21 cellular contexts compared by ENCODE assay signal in genomic region chr15:50563756-50564155, GRCh38. TPM values are rescaled to one million over a fixed set of nuclear protein-coding genes. Genes with fewer than 3 reads are reported as not detected.
A peak's percentile ranks its signal among the peaks of the same experiment; 100 is the strongest.
DNase-seq lines count a peak whose midpoint lies in the region; ATAC-seq and TF ChIP-seq lines count a peak whose summit lies in the region.
"Had no signal": no experiment of that assay in that cellular context is flagged by ENCODE, and none has a peak within 500 bp of the region (broad histone marks: within the 10 kb centered on the region; RNA-seq: fewer than 3 reads in every experiment).

No MANE protein-coding gene starts in this region.

- CTCF ChIA-PET in activated CD4-positive, alpha-beta T cell treated with anti-CD3 and anti-CD28 coated beads for 36 hours (lab: Charles Lee), result interaction anchor here (0.6 to 1.4 kb wide), 3 partner anchors 11 to 324 kb away, joined by 3 to 4 read pairs (median 3); no protein-coding TSS in a partner anchor

- H3K36me3 Mint-ChIP-seq in activated CD4-positive, alpha-beta T cell treated with anti-CD3 and anti-CD28 coated beads for 36 hours (ENCODE audit: low read depth), result peaks cover 35% of the 10 kb centered on the region
- H3K36me3 Mint-ChIP-seq in activated naive CD8-positive, alpha-beta T cell treated with anti-CD3 and anti-CD28 coated beads, Interleukin-2, amount 50 U/mL, for 24 hours (ENCODE audit: low read depth), result peaks cover 41% of the 10 kb centered on the region

- H3K4me3 ChIP-seq in cardiac muscle cell (no peak overlapping the region), right cardiac atrium (ENCODE audit: low read length) (no peak overlapping the region)
- H3K4me3 ChIP-seq: BLaER1, HAP-1 had no signal

- H3K27me3 ChIP-seq in cardiac muscle cell (no peaks in the 10 kb centered on the region), right cardiac atrium (ENCODE audit: control insufficient read depth, insufficient read depth) (no peaks in the 10 kb centered on the region)
- H3K27me3 ChIP-seq: BLaER1 had no signal

- H3K4me1 ChIP-seq in cardiac muscle cell (ENCODE audit: low read depth), result no peaks in the 10 kb centered on the region
- no peaks in the 10 kb centered on the region for H3K4me1 ChIP-seq in right cardiac atrium (ENCODE audit: control insufficient read depth, insufficient read depth, low read length)
- H3K4me1 ChIP-seq: BLaER1, HAP-1 had no signal

- peak overlapping the region; percentile 9 for H3K27ac ChIP-seq in cardiac muscle cell
- no peak overlapping the region for H3K27ac ChIP-seq in right cardiac atrium (ENCODE audit: low read length)
- H3K27ac ChIP-seq: BLaER1, HL-60 had no signal

- no peak for ATAC-seq in activated CD4-positive, alpha-beta T cell treated with anti-CD3 and anti-CD28 coated beads for 36 hours
- ATAC-seq in right cardiac atrium, result no peak
- peak; percentile 40 for ATAC-seq in activated naive CD8-positive, alpha-beta T cell treated with anti-CD3 and anti-CD28 coated beads, Interleukin-2, amount 50 U/mL, for 24 hours
- no peak for ATAC-seq in HG02938 (IDR thresholded peaks at IDR 0.05; ENCODE audit: unreplicated experiment)

- no peaks in the 10 kb centered on the region for H3K9me3 Mint-ChIP-seq in activated CD4-positive, alpha-beta T cell treated with anti-CD3 and anti-CD28 coated beads for 36 hours (ENCODE audit: low read depth)
- H3K9me3 Mint-ChIP-seq in activated naive CD8-positive, alpha-beta T cell treated with anti-CD3 and anti-CD28 coated beads, Interleukin-2, amount 50 U/mL, for 24 hours, result no peaks in the 10 kb centered on the region
- H3K9me3 Mint-ChIP-seq: IgD-negative memory B cell had no signal

- intact Hi-C loops in activated CD4-positive, alpha-beta T cell treated with anti-CD3 and anti-CD28 coated beads for 36 hours (cut with DNase I, micrococcal nuclease), result loop anchor here (5.0 to 10.0 kb wide), 3 partner anchors 209 to 344 kb away; partner anchors contain the start of genes AP4E1 (in 1 of the 2) and GABPB1 (in 1 of the 2)
- intact Hi-C loops in right cardiac atrium (cut with DNase I), result no loop called here

- no peak overlapping the region for H3K4me3 Mint-ChIP-seq in activated CD4-positive, alpha-beta T cell treated with anti-CD3 and anti-CD28 coated beads for 36 hours
- peak overlapping the region; percentile 43 for H3K4me3 Mint-ChIP-seq in activated naive CD8-positive, alpha-beta T cell treated with anti-CD3 and anti-CD28 coated beads, Interleukin-2, amount 50 U/mL, for 24 hours
- H3K4me3 Mint-ChIP-seq: IgD-negative memory B cell had no signal

- H3K36me3 ChIP-seq in cardiac muscle cell, result peaks cover 55% of the 10 kb centered on the region

- H3K9me3 ChIP-seq in cardiac muscle cell (ENCODE audit: low read depth) (no peaks in the 10 kb centered on the region), right cardiac atrium (ENCODE audit: control insufficient read depth, low read length) (no peaks in the 10 kb centered on the region)
- H3K9me3 ChIP-seq: BLaER1, HAP-1 had no signal

- WGBS in right cardiac atrium, result 95% methylated on average over 4 of the region's 4 CpGs

- no peaks in the 10 kb centered on the region for H3K27me3 Mint-ChIP-seq in activated CD4-positive, alpha-beta T cell treated with anti-CD3 and anti-CD28 coated beads for 36 hours
- no peaks in the 10 kb centered on the region for H3K27me3 Mint-ChIP-seq in activated naive CD8-positive, alpha-beta T cell treated with anti-CD3 and anti-CD28 coated beads, Interleukin-2, amount 50 U/mL, for 24 hours
- H3K27me3 Mint-ChIP-seq: IgD-negative memory B cell had no signal

- TF ChIP-seq CTCF in cardiac muscle cell (IDR thresholded peaks at IDR 0.05; ENCODE audit: low read depth, low read length), result no peak

- H3K4me1 Mint-ChIP-seq in activated CD4-positive, alpha-beta T cell treated with anti-CD3 and anti-CD28 coated beads for 36 hours, result peaks cover 14% of the 10 kb centered on the region
- H3K4me1 Mint-ChIP-seq in activated naive CD8-positive, alpha-beta T cell treated with anti-CD3 and anti-CD28 coated beads, Interleukin-2, amount 50 U/mL, for 24 hours, result peaks cover 30% of the 10 kb centered on the region
- H3K4me1 Mint-ChIP-seq: IgD-negative memory B cell had no signal

- POLR2A ChIA-PET in activated CD4-positive, alpha-beta T cell treated with anti-CD3 and anti-CD28 coated beads for 36 hours (lab: Charles Lee), result interaction anchor here (0.6 kb wide), 1 partner anchor 122 kb away, joined by 3 read pairs; a partner anchor contains a TSS

- H3K27ac Mint-ChIP-seq in activated CD4-positive, alpha-beta T cell treated with anti-CD3 and anti-CD28 coated beads for 36 hours, result peak overlapping the region; percentile 79
- peak overlapping the region; percentile 91 for H3K27ac Mint-ChIP-seq in activated naive CD8-positive, alpha-beta T cell treated with anti-CD3 and anti-CD28 coated beads, Interleukin-2, amount 50 U/mL, for 24 hours
- H3K27ac Mint-ChIP-seq: IgD-negative memory B cell had no signal

- no peak for DNase-seq in activated CD4-positive, alpha-beta T cell treated with anti-CD3 and anti-CD28 coated beads for 36 hours
- DNase-seq in activated CD4-positive, alpha-beta T cell treated with anti-CD3 and anti-CD28 coated beads, Interleukin-2, amount 50 U/mL, for 4 hours, result no peak
- DNase-seq in cardiac muscle cell (ENCODE audit: low read depth in 1 of 2, low spot score in 1 of 2), result no peak
- DNase-seq in right cardiac atrium, result no peak
- no peak for DNase-seq in activated naive CD8-positive, alpha-beta T cell treated with anti-CD3 and anti-CD28 coated beads, Interleukin-2, amount 50 U/mL, for 24 hours
- DNase-seq in ureter (ENCODE audit: low spot score), result no peak
- no peak for DNase-seq in HK-2 (ENCODE audit: unreplicated experiment)
- DNase-seq: 8988T, DMS79 treated with DMSO at 0.1 percent for 48 hours, Kasumi-1, MM.1S, NCI-H1105, NCI-H1694 treated with DMSO at 0.1 percent for 48 hours, NCI-H226, NCI-H524 treated with DMSO at 0.1 percent for 48 hours had no signal

RNA-seq across cellular contexts. Expression of gene USP50, which starts 17.3 kb away (rescaled TPM):
- not detected for total RNA-seq in activated CD4-positive, alpha-beta T cell treated with anti-CD3 and anti-CD28 coated beads for 36 hours
- total RNA-seq in cardiac muscle cell (not detected in 2 replicates), right cardiac atrium (1 to 10 TPM in 1 of 4 donors, under 1 TPM in 2, not detected in 1; 0.43 to 1.1 (median 0.51) TPM), ureter (1.2 TPM)
- polyA plus RNA-seq in cardiac muscle cell (not detected in 2 replicates), right cardiac atrium (not detected)
- total RNA-seq: G401 had no signal
- polyA plus RNA-seq: IgD-negative memory B cell had no signal

Comparison
In these comparisons a context has a peak if more than half of its experiments do, and no peak if none do; other contexts are left out.
1. intact Hi-C loops: an anchor here in activated CD4-positive, alpha-beta T cell treated with anti-CD3 and anti-CD28 coated beads for 36 hours (5.0 to 10.0 kb wide); none called in right cardiac atrium.